1 cellular context compared by ENCODE assay signal in the genomic region with DNA sequence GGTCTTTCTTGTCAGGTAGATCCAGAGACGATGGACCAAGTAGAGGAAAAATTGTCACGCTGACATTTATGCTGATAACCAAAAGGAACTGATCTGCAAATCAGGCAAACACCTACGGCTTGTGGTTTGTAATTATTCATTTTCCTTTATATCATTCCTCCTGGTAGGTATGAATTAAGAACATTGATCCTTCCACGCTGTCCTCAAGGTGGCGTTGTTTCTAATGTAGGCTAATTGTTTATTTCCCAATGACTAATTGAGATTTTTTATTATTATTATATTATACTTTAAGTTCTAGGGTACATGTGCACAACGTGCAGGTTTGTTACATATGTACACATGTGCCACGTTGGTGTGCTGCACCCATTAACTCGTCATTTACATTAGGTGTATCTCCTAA. TPM values are rescaled to one million over a fixed set of nuclear protein-coding genes. Genes with fewer than 3 reads are reported as not detected.
"Had no signal": no experiment of that assay in that cellular context is flagged by ENCODE, and none has a peak within 500 bp of the region (broad histone marks: within the 10 kb centered on the region; RNA-seq: fewer than 3 reads in every experiment).

No MANE protein-coding gene starts in this region.

RNA-seq across cellular contexts. Expression of a gene that starts 33.3 kb away (rescaled TPM):
- total RNA-seq: endothelial cell of umbilical vein had no signal
- polyA plus RNA-seq: endothelial cell of umbilical vein had no signal
